Comparison of ENCODE assay signal across 24 cellular contexts in the genomic region with DNA sequence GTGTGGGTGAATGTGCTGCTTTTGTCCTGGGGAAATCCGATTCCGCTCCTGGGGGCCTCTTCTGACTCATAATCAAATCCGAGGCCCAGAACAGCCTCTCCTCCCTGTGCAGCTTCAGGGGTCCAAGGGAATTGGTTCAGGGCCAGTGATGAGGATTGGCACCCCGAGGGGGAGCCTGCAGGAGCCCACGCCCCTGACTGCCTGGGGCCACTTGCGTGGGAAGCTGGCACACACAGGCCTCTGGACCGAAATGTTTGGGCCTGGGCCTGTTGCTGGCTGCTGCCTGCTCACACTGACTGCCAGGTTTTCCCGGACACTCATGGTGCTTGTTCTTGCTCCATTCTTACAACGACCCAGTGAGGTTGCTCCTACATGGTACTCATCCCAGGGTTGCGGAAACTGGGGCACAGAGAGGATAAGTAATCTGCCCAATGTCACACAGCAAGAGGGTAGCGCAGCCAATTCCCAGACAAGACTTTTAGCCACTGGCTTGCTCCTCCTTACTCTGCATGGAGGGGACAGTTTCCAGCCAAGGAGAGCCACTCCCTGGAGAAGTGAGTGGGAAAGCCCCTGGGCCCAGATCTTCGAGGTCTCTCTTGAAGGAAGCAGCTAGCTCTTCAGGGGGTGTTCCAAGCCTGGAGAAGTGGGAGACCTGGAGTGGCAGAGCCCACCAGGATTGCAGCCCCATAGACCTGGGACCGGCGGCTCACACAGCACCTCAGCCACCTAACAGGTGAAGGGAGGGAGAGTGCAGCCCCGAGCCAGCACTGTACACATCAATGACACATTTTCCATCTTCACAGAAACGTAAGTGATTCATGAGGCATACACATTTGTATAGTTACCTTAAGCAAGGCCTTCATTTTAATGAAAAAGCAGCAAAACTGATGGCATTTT. TPM values are rescaled to one million over a fixed set of nuclear protein-coding genes. Genes with fewer than 3 reads are reported as not detected.
DNase-seq lines count a peak whose midpoint lies in the region; ATAC-seq, FAIRE-seq and TF ChIP-seq lines count a peak whose summit lies in the region.
"Had no signal": no experiment of that assay in that cellular context is flagged by ENCODE, and none has a peak within 500 bp of the region (broad histone marks: within the 10 kb centered on the region; RNA-seq: fewer than 3 reads in every experiment).

No MANE protein-coding gene starts in this region.

- H3K27ac ChIP-seq in IMR-90 (ENCODE audit: insufficient read depth, low read length) (no peak overlapping the region), neural progenitor cell (no peak overlapping the region)
- H3K27ac ChIP-seq: RWPE1, SK-N-MC had no signal

- H3K4me3 Mint-ChIP-seq in neural progenitor cell, result no peak overlapping the region
- H3K4me3 Mint-ChIP-seq: CD4-positive, alpha-beta memory T cell had no signal

- peaks cover 2% of the 10 kb centered on the region for H3K27me3 Mint-ChIP-seq in neural progenitor cell (ENCODE audit: insufficient read depth, low read depth)
- H3K27me3 Mint-ChIP-seq: CD4-positive, alpha-beta memory T cell had no signal

- peak overlapping the region; percentile 29 for H2AFZ ChIP-seq in IMR-90 (replicated peaks; ENCODE audit: low read length, poor library complexity)
- no peak overlapping the region for H2AFZ ChIP-seq in neural progenitor cell (replicated peaks)

- in situ Hi-C loops in IMR-90 (cut with MboI; ENCODE audit: low sequenced_read_pairs), result no loop called here

- H4K8ac ChIP-seq in IMR-90 (ENCODE audit: low read depth in 2 of 2, low read length in 2 of 2), result no peak overlapping the region

- no peak overlapping the region for H3K23ac ChIP-seq in IMR-90 (ENCODE audit: low read depth, low read length)

- no TSS peak for BruUV-seq in IMR-90 (replicated peaks; lab: Mats Ljungman, UMichigan)

- H3F3A ChIP-seq in neural progenitor cell (ENCODE audit: low read depth), result no peaks in the 10 kb centered on the region

- DNase-seq in IMR-90 (no peak), astrocyte of the hippocampus (ENCODE audit: low read depth, low spot score) (peak; percentile 52), fibroblast of the aortic adventitia (ENCODE audit: low read depth) (peak; percentile 23), neural progenitor cell (ENCODE audit: low spot score) (no peak), RCC 7860 (ENCODE audit: low spot score) (no peak)
- DNase-seq: CD4-positive, alpha-beta memory T cell; COR-L47; KBM-7; NCI-H1417; NCI-H1694; NCI-H2029 treated with DMSO at 0.1 percent for 48 hours; NCI-H2227 treated with DMSO at 0.1 percent for 48 hours; NCI-H526 treated with DMSO at 0.1 percent for 48 hours; SHP77 treated with DMSO at 0.1 percent for 48 hours had no signal

- no peak overlapping the region for H3K18ac ChIP-seq in IMR-90 (ENCODE audit: low read depth, low read length)

- ATAC-seq in IMR-90 (ENCODE audit: low read depth) (no peak), GM21619 (IDR thresholded peaks at IDR 0.05; ENCODE audit: unreplicated experiment) (no peak), GM19351 (IDR thresholded peaks at IDR 0.05; ENCODE audit: unreplicated experiment) (no peak)

- H3K27me3 ChIP-seq in IMR-90 (ENCODE audit: control insufficient read depth, insufficient read depth, low read length), result peaks cover 2% of the 10 kb centered on the region; the same call in 1 of the 2 replicates
- H3K27me3 ChIP-seq in neural progenitor cell, result no peaks in the 10 kb centered on the region

- POLR2A ChIA-PET in IMR-90 (lab: Charles Lee; ENCODE audit: unreplicated experiment), result no interaction called here

- H3K27ac Mint-ChIP-seq in neural progenitor cell, result peak overlapping the region; percentile 72
- H3K27ac Mint-ChIP-seq: CD4-positive, alpha-beta memory T cell had no signal

- CTCF ChIA-PET in IMR-90 (lab: Yijun Ruan, JAX), result interaction anchor here (0.7 kb wide), 2 partner anchors 206 to 218 kb away, joined by 4 to 5 read pairs; no protein-coding TSS in a partner anchor

- peak overlapping the region; percentile 45 for H2AK9ac ChIP-seq in IMR-90 (replicated peaks; ENCODE audit: low read depth, low read length, poor library complexity)

- H2AK5ac ChIP-seq in IMR-90 (ENCODE audit: low read depth, low read length), result no peak overlapping the region

- H3K9me1 ChIP-seq in IMR-90 (ENCODE audit: insufficient read depth, low read length), result no peaks in the 10 kb centered on the region

- no peak for TF ChIP-seq CTCF in IMR-90 (conservative IDR thresholded peaks at IDR 0.05; ENCODE audit: low read depth, low read length)
- no peak for TF ChIP-seq CTCF in fibroblast of the aortic adventitia (IDR thresholded peaks at IDR 0.05; ENCODE audit: insufficient read depth, low read length)
- TF ChIP-seq CTCF in neural progenitor cell (IDR thresholded peaks at IDR 0.05), result no peak

- no peak overlapping the region for H4K91ac ChIP-seq in IMR-90 (ENCODE audit: insufficient read depth, low read depth, low read length)

- WGBS in IMR-90 (ENCODE audit: extremely low coverage in 2 of 2, insufficient read length in 1 of 2), 2 experiments, result 68% methylated on average over 6 of the region's 16 CpGs; no CpG with 5 or more reads in 1 of the 2 experiments

- H3K9ac ChIP-seq in IMR-90 (ENCODE audit: low read depth, low read length) (no peak overlapping the region), neural progenitor cell (no peak overlapping the region)

- H3K4me2 ChIP-seq in IMR-90 (ENCODE audit: low read depth, low read length), result no peak overlapping the region
- H3K4me2 ChIP-seq in neural progenitor cell, result no peak overlapping the region

- no peak overlapping the region for H4K5ac ChIP-seq in IMR-90 (ENCODE audit: low read depth, low read length)

- H3K56ac ChIP-seq in IMR-90 (ENCODE audit: extremely low read depth, insufficient read depth, low read length), result no peak overlapping the region

- H3K4me1 Mint-ChIP-seq in neural progenitor cell, result peaks cover 3% of the 10 kb centered on the region

- H3K36me3 ChIP-seq in IMR-90 (ENCODE audit: control insufficient read depth, insufficient read depth, low read length) (no peaks in the 10 kb centered on the region), neural progenitor cell (no peaks in the 10 kb centered on the region)

- H4K20me1 ChIP-seq in IMR-90 (ENCODE audit: insufficient read depth, low read length), result no peaks in the 10 kb centered on the region
- H4K20me1 ChIP-seq in neural progenitor cell (ENCODE audit: low read depth), result no peaks in the 10 kb centered on the region

- intact Hi-C loops in IMR-90 (cut with micrococcal nuclease), result no loop called here

- no peaks in the 10 kb centered on the region for H3K36me3 Mint-ChIP-seq in neural progenitor cell
- H3K36me3 Mint-ChIP-seq: CD4-positive, alpha-beta memory T cell had no signal

- no peaks in the 10 kb centered on the region for H3K9me3 Mint-ChIP-seq in neural progenitor cell
- H3K9me3 Mint-ChIP-seq: CD4-positive, alpha-beta memory T cell had no signal

- no peaks in the 10 kb centered on the region for H3K79me1 ChIP-seq in IMR-90 (ENCODE audit: low read depth in 1 of 2, low read length in 2 of 2)

- H2BK15ac ChIP-seq in IMR-90 (ENCODE audit: low read depth, low read length), result no peak overlapping the region

- H2BK120ac ChIP-seq in IMR-90 (ENCODE audit: low read depth, low read length), result no peak overlapping the region

- H3K9me3 ChIP-seq in IMR-90 (ENCODE audit: control insufficient read depth, insufficient read depth, low read length), result no peaks in the 10 kb centered on the region
- H3K9me3 ChIP-seq in neural progenitor cell (ENCODE audit: low read depth), result no peaks in the 10 kb centered on the region

- dilution Hi-C loops in IMR-90 (cut with HindIII; ENCODE audit: low sequenced_read_pairs, unreplicated experiment), result no loop called here

- H2BK5ac ChIP-seq in IMR-90 (ENCODE audit: low read depth, low read length, poor library complexity, severe bottlenecking), result no peak overlapping the region

- TF ChIP-seq POLR2A in IMR-90 (IDR thresholded peaks at IDR 0.05; ENCODE audit: low read depth, low read length), result no peak

- no peak overlapping the region for H2BK20ac ChIP-seq in IMR-90 (ENCODE audit: low read depth, low read length)

- H3K14ac ChIP-seq in IMR-90 (replicated peaks; ENCODE audit: low read depth, low read length), result no peak overlapping the region

- H3K79me2 ChIP-seq in neural progenitor cell (ENCODE audit: low read depth), result no peaks in the 10 kb centered on the region

- no peak overlapping the region for H3K4me3 ChIP-seq in IMR-90 (ENCODE audit: insufficient read depth, low read depth, low read length)
- no peak overlapping the region for H3K4me3 ChIP-seq in fibroblast of the aortic adventitia (ENCODE audit: low read depth, low read length)
- no peak overlapping the region for H3K4me3 ChIP-seq in neural progenitor cell
- H3K4me3 ChIP-seq: SK-N-MC had no signal

- no peak for TF ChIP-seq RAD21 in IMR-90 (IDR thresholded peaks at IDR 0.05; ENCODE audit: low read length)

- H3K4me1 ChIP-seq in IMR-90 (ENCODE audit: control insufficient read depth, insufficient read depth, low read length), result no peaks in the 10 kb centered on the region; the same call in 1 of the 2 replicates
- peaks cover 2% of the 10 kb centered on the region for H3K4me1 ChIP-seq in neural progenitor cell

- FAIRE-seq in RCC 7860 (lab: Jason Lieb, UNC), result no peak
- FAIRE-seq: G401.6, H54 had no signal

- H3K4ac ChIP-seq in IMR-90 (ENCODE audit: low read depth, low read length), result no peak overlapping the region

TF ChIP-seq in IMR-90, 13 proteins besides CTCF, POLR2A, EP300 and RAD21 (continues in another document):
- TF ChIP-seq NFE2L2 (IDR thresholded peaks at IDR 0.05; ENCODE audit: low read depth, low read length) (no peak), RFX5 (IDR thresholded peaks at IDR 0.05; ENCODE audit: low read depth, low read length) (no peak), MXI1 (IDR thresholded peaks at IDR 0.05; ENCODE audit: borderline replicate concordance, low read depth, low read length) (no peak)

RNA-seq across cellular contexts. Expression of gene CFAP99, which starts 20.3 kb away (rescaled TPM):
- total RNA-seq in IMR-90 (2012; rRNA removed) (not detected in 2 replicates), fibroblast of the aortic adventitia (ENCODE audit: low replicate concordance) (not detected in 2 replicates), neural progenitor cell (ENCODE audit: low replicate concordance) (not detected in 2 replicates)
- polyA plus RNA-seq in IMR-90 (2012; rRNA removed), result not detected in 2 replicates
- polyA plus RNA-seq in IMR-90 (2012; cell fraction: cytosol; rRNA removed), result not detected in 2 replicates
- not detected in 2 replicates for polyA plus RNA-seq in IMR-90 (2012; cell fraction: nucleus; rRNA removed; ENCODE audit: low replicate concordance)
- total RNA-seq: A673, HT-29, LHCN-M2, NCI-H460 had no signal
- polyA plus RNA-seq: CD4-positive, alpha-beta memory T cell had no signal

RNA-seq across cellular contexts. Expression of gene ZFYVE28, which starts 20.6 kb away (rescaled TPM):
- total RNA-seq in IMR-90 (2012; rRNA removed) (0.36 and 0.56 TPM in 2 replicates), fibroblast of the aortic adventitia (ENCODE audit: low replicate concordance) (7.7 and 14.0 TPM in 2 replicates), neural progenitor cell (ENCODE audit: low replicate concordance) (0.39 and 0.93 TPM in 2 replicates)
- polyA plus RNA-seq in IMR-90 (2012; rRNA removed), result 1.2 and 1.4 TPM in 2 replicates
- 0.14 and 0.92 TPM in 2 replicates for polyA plus RNA-seq in IMR-90 (2012; cell fraction: cytosol; rRNA removed)
- polyA plus RNA-seq in IMR-90 (2012; cell fraction: nucleus; rRNA removed; ENCODE audit: low replicate concordance), result 2.8 and 3.8 TPM in 2 replicates

RNA-seq across cellular contexts. Expression of gene RNF4, which starts 29.8 kb away (rescaled TPM):
- total RNA-seq in IMR-90 (2012; rRNA removed) (63.8 and 64.4 TPM in 2 replicates), fibroblast of the aortic adventitia (ENCODE audit: low replicate concordance) (75.6 and 311 TPM in 2 replicates), neural progenitor cell (ENCODE audit: low replicate concordance) (73.8 and 96.4 TPM in 2 replicates)
- 70.1 and 73.8 TPM in 2 replicates for polyA plus RNA-seq in IMR-90 (2012; rRNA removed)
- polyA plus RNA-seq in IMR-90 (2012; cell fraction: cytosol; rRNA removed), result 35.3 and 42.3 TPM in 2 replicates
- polyA plus RNA-seq in IMR-90 (2012; cell fraction: nucleus; rRNA removed; ENCODE audit: low replicate concordance), result 35.1 and 60.0 TPM in 2 replicates

Comparison
In these comparisons a context has a peak if more than half of its experiments do, and no peak if none do; other contexts are left out.
1. DNase-seq: peak in astrocyte of the hippocampus (single experiment) and fibroblast of the aortic adventitia (single experiment); none in IMR-90 (single experiment), neural progenitor cell (single experiment) and RCC 7860 (single experiment).